In genomic region chr9:129398901-129399300, GRCh38 we compare ENCODE assay signal across 19 cellular contexts.
"Had no signal": no experiment of that assay in that cellular context is flagged by ENCODE, and none has a peak within 500 bp of the region (broad histone marks: within the 10 kb centered on the region; RNA-seq: fewer than 3 reads in every experiment).

No MANE protein-coding gene starts in this region.

- H3K27me3 Mint-ChIP-seq: activated T-helper 17 cell treated with anti-CD3 and anti-CD28 coated beads, Interleukin-2, amount 50 U/mL, for 72 hours had no signal

- H3K4me1 Mint-ChIP-seq: activated T-helper 17 cell treated with anti-CD3 and anti-CD28 coated beads, Interleukin-2, amount 50 U/mL, for 72 hours; immature natural killer cell had no signal

- H3K9me3 Mint-ChIP-seq: activated T-helper 17 cell treated with anti-CD3 and anti-CD28 coated beads, Interleukin-2, amount 50 U/mL, for 72 hours; immature natural killer cell; naive B cell had no signal

- H3K27ac Mint-ChIP-seq: activated T-helper 17 cell treated with anti-CD3 and anti-CD28 coated beads, Interleukin-2, amount 50 U/mL, for 72 hours had no signal

- H3K4me3 Mint-ChIP-seq: activated T-helper 17 cell treated with anti-CD3 and anti-CD28 coated beads, Interleukin-2, amount 50 U/mL, for 72 hours; immature natural killer cell had no signal

- H3K27ac ChIP-seq: coronary artery, neutrophil, testis had no signal

- ATAC-seq: activated T-helper 17 cell treated with anti-CD3 and anti-CD28 coated beads, Interleukin-2, amount 50 U/mL, for 72 hours; left colon; right cardiac atrium had no signal

- DNase-seq: activated CD4-positive, CD25-positive, alpha-beta regulatory T cell treated with anti-CD3 and anti-CD28 coated beads, Interleukin-2, amount 50 U/mL, for 72 hours; activated naive CD4-positive, alpha-beta T cell treated with Interleukin-2 at 50 U/mL for 16 hours; caudate nucleus; effector CD8-positive, alpha-beta T cell; foreskin fibroblast; glutamatergic neuron; immature natural killer cell; naive B cell; stomach; T-helper 1 cell; T1000; testis had no signal

- H3K9ac ChIP-seq: SK-N-SH had no signal

- H3K36me3 ChIP-seq: neutrophil, stomach had no signal

- H3K4me2 ChIP-seq: SK-N-SH, smooth muscle cell had no signal

- H3K4me3 ChIP-seq: coronary artery, smooth muscle cell, stomach, testis had no signal

- H3K27me3 ChIP-seq: stomach, testis had no signal

- H3K9me3 ChIP-seq: neutrophil, SK-N-SH, stomach, testis had no signal

- H3K36me3 Mint-ChIP-seq: immature natural killer cell, naive B cell had no signal
